In the genomic region with DNA sequence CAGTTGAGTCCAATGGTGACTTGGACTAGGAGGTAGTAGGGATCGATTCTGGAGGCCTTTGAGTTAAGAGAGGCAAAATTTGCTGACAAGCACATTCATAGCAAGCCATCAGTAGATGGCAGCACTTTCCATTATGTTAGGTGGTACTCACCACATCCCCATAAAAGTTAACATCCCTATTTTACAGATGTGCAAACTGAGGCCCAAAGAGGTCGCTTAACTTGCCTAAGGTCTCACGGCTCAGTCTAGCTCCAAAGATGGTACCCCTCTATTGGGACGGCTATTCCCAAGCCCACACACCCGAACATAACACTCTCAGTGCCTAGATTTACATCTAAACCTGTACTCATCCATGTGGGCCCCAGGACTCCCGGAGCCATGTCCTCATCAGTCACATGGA, we compare ENCODE assay signal across 8 cellular contexts. TPM values are rescaled to one million over a fixed set of nuclear protein-coding genes. Genes with fewer than 3 reads are reported as not detected.
DNase-seq lines count a peak whose midpoint lies in the region; ATAC-seq, FAIRE-seq and TF ChIP-seq lines count a peak whose summit lies in the region.

No MANE protein-coding gene starts in this region.

- TF ChIP-seq CTCF in A549 (IDR thresholded peaks at IDR 0.05) (peak; percentile 79), fibroblast of mammary gland (conservative IDR thresholded peaks at IDR 0.05; ENCODE audit: control insufficient read depth, insufficient read depth, low read depth, low read length) (peak; percentile 58)

- WGBS in A549 (ENCODE audit: missing lambda C conversion rate) = 64% methylated on average over 6 of the region's 6 CpGs

- ATAC-seq in A549 (no peak), GM21529 (IDR thresholded peaks at IDR 0.05; ENCODE audit: unreplicated experiment) (no peak), GM21360 (IDR thresholded peaks at IDR 0.05; ENCODE audit: unreplicated experiment) (no peak)

- no peak for TF ChIP-seq POLR2A in A549 (IDR thresholded peaks at IDR 0.05; ENCODE audit: low read length)

- H3K4me1 ChIP-seq in A549 = peaks cover 40% of the 10 kb centered on the region

- FAIRE-seq in A549 (lab: Jason Lieb, UNC) = no peak
- no peak for FAIRE-seq in RCC 7860 (lab: Jason Lieb, UNC)

- DNase-seq in A549 (ENCODE audit: low read depth in 1 of 2, low spot score in 1 of 2) = peak in 1 of 2 experiments; percentile 83
- peak; percentile 7 for DNase-seq in GF-D8 (lab: John Stamatoyannopoulos, UW)
- DNase-seq in RCC 7860 (ENCODE audit: low spot score) = peak; percentile 40
- peak; percentile 69 for DNase-seq in fibroblast of mammary gland (ENCODE audit: low read depth)
- no peak for DNase-seq in stimulated activated CD4-positive, alpha-beta T cell treated with anti-CD3 and anti-CD28 coated beads, Interleukin-4, amount 100 ng/mL, for 1 hour
- no peak for DNase-seq in activated CD4-positive, alpha-beta T cell treated with anti-CD3 and anti-CD28 coated beads, Interleukin-2, amount 50 U/mL, for 1 hour

- no peaks in the 10 kb centered on the region for H3K9me3 ChIP-seq in A549

- no peak overlapping the region for H3K4me2 ChIP-seq in A549

- peak; percentile 63 for TF ChIP-seq RAD21 in A549 (conservative IDR thresholded peaks at IDR 0.05 in 1 of 2, IDR thresholded peaks at IDR 0.05 in 1 of 2)

- no peak overlapping the region for H3K27ac ChIP-seq in A549

- CTCF ChIA-PET in A549 (lab: Yijun Ruan, JAX) = interaction anchor here (0.5 to 27.6 kb wide), 9 partner anchors 9 to 196 kb away, joined by 4 to 1883 read pairs (median 5); a partner anchor contains a TSS

- no peak overlapping the region for H3K4me3 ChIP-seq in A549
- H3K4me3 ChIP-seq in fibroblast of mammary gland (ENCODE audit: control insufficient read depth, low read depth, low read length) = no peak overlapping the region

- no peak for TF ChIP-seq EP300 in A549 (IDR thresholded peaks at IDR 0.05)

- POLR2A ChIA-PET in A549 (lab: Yijun Ruan, JAX) = interaction anchor here (1.8 kb wide), 1 partner anchor 22 kb away, joined by 7 read pairs; a partner anchor contains a TSS

TF ChIP-seq in A549, 52 proteins besides CTCF, POLR2A, EP300 and RAD21 (continues in another document):
- no peak for TF ChIP-seq EHMT2 (IDR thresholded peaks at IDR 0.05; ENCODE audit: low read depth)
- no peak for TF ChIP-seq ZSCAN20 (CRISPR knock-in tag; IDR thresholded peaks at IDR 0.05)
- no peak for TF ChIP-seq GATA3 (IDR thresholded peaks at IDR 0.05; ENCODE audit: borderline replicate concordance)
- 0 out of 2 replicates have a peak, but pooled peaks have one; percentile 31 for TF ChIP-seq MAZ (IDR thresholded peaks at IDR 0.05; ENCODE audit: borderline replicate concordance, low read depth, low read length)
- peak; percentile 81 for TF ChIP-seq HDAC2 (IDR thresholded peaks at IDR 0.05)
- TF ChIP-seq RCOR1 (IDR thresholded peaks at IDR 0.05; ENCODE audit: low read depth, low read length) = peak; percentile 78; the same call in 1 of the 2 replicates
- no peak for TF ChIP-seq MYC (IDR thresholded peaks at IDR 0.05; ENCODE audit: borderline replicate concordance, low read length)
- TF ChIP-seq, protein P1, sequence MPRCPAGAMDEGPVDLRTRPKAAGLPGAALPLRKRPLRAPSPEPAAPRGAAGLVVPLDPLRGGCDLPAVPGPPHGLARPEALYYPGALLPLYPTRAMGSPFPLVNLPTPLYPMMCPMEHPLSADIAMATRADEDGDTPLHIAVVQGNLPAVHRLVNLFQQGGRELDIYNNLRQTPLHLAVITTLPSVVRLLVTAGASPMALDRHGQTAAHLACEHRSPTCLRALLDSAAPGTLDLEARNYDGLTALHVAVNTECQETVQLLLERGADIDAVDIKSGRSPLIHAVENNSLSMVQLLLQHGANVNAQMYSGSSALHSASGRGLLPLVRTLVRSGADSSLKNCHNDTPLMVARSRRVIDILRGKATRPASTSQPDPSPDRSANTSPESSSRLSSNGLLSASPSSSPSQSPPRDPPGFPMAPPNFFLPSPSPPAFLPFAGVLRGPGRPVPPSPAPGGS (IDR thresholded peaks at IDR 0.05) = no peak
- TF ChIP-seq, protein P2, sequence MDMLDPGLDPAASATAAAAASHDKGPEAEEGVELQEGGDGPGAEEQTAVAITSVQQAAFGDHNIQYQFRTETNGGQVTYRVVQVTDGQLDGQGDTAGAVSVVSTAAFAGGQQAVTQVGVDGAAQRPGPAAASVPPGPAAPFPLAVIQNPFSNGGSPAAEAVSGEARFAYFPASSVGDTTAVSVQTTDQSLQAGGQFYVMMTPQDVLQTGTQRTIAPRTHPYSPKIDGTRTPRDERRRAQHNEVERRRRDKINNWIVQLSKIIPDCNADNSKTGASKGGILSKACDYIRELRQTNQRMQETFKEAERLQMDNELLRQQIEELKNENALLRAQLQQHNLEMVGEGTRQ (IDR thresholded peaks at IDR 0.05) = no peak
- TF ChIP-seq, protein P3, sequence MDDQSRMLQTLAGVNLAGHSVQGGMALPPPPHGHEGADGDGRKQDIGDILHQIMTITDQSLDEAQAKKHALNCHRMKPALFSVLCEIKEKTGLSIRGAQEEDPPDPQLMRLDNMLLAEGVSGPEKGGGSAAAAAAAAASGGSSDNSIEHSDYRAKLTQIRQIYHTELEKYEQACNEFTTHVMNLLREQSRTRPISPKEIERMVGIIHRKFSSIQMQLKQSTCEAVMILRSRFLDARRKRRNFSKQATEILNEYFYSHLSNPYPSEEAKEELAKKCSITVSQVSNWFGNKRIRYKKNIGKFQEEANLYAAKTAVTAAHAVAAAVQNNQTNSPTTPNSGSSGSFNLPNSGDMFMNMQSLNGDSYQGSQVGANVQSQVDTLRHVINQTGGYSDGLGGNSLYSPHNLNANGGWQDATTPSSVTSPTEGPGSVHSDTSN (IDR thresholded peaks at IDR 0.05) = no peak
- TF ChIP-seq, protein P4, sequence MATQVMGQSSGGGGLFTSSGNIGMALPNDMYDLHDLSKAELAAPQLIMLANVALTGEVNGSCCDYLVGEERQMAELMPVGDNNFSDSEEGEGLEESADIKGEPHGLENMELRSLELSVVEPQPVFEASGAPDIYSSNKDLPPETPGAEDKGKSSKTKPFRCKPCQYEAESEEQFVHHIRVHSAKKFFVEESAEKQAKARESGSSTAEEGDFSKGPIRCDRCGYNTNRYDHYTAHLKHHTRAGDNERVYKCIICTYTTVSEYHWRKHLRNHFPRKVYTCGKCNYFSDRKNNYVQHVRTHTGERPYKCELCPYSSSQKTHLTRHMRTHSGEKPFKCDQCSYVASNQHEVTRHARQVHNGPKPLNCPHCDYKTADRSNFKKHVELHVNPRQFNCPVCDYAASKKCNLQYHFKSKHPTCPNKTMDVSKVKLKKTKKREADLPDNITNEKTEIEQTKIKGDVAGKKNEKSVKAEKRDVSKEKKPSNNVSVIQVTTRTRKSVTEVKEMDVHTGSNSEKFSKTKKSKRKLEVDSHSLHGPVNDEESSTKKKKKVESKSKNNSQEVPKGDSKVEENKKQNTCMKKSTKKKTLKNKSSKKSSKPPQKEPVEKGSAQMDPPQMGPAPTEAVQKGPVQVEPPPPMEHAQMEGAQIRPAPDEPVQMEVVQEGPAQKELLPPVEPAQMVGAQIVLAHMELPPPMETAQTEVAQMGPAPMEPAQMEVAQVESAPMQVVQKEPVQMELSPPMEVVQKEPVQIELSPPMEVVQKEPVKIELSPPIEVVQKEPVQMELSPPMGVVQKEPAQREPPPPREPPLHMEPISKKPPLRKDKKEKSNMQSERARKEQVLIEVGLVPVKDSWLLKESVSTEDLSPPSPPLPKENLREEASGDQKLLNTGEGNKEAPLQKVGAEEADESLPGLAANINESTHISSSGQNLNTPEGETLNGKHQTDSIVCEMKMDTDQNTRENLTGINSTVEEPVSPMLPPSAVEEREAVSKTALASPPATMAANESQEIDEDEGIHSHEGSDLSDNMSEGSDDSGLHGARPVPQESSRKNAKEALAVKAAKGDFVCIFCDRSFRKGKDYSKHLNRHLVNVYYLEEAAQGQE (IDR thresholded peaks at IDR 0.05) = no peak

RNA-seq across cellular contexts. Expression of a gene that starts 21.5 kb away (rescaled TPM):
- polyA plus RNA-seq in A549 (2011; rRNA removed) = 27.9 and 48.8 TPM in 2 replicates
- polyA plus RNA-seq in A549 (2012; cell fraction: cytosol; rRNA removed) = 90.2 and 102 TPM in 2 replicates
- polyA plus RNA-seq in A549 (2012; cell fraction: nucleus; rRNA removed) = 424 and 553 TPM in 2 replicates
- polyA plus RNA-seq in A549 (2017; fragmentation: RNase III; extraction: RNeasy Plus Mini Kit Qiagen cat#74134 plus additional on column Dnase treatment) = 0.57 to 0.65 TPM (median 0.58 TPM) in 3 replicates
- polyA minus RNA-seq in A549 (2011; rRNA and poly(A)+ RNA removed) = 82.7 and 141 TPM in 2 replicates

RNA-seq across cellular contexts. Expression of a gene that starts 22.6 kb away (rescaled TPM):
- polyA plus RNA-seq in A549 (2011; rRNA removed) (81.7 and 109 TPM in 2 replicates), A549 (2017; fragmentation: RNase III; extraction: RNeasy Plus Mini Kit Qiagen cat#74134 plus additional on column Dnase treatment) (89.7 to 97.6 TPM (median 93.0 TPM) in 3 replicates)
- polyA plus RNA-seq in A549 (2012; cell fraction: cytosol; rRNA removed) = 165 and 195 TPM in 2 replicates
- polyA plus RNA-seq in A549 (2012; cell fraction: nucleus; rRNA removed) = 178 and 201 TPM in 2 replicates
- 175 and 210 TPM in 2 replicates for polyA minus RNA-seq in A549 (2011; rRNA and poly(A)+ RNA removed)

RNA-seq across cellular contexts. Expression of a gene that starts 39.9 kb away (rescaled TPM):
- polyA plus RNA-seq in A549 (2011; rRNA removed) (11.7 and 15.1 TPM in 2 replicates), A549 (2017; fragmentation: RNase III; extraction: RNeasy Plus Mini Kit Qiagen cat#74134 plus additional on column Dnase treatment) (28.2 to 34.0 TPM (median 31.2 TPM) in 3 replicates)
- 22.5 and 22.8 TPM in 2 replicates for polyA plus RNA-seq in A549 (2012; cell fraction: cytosol; rRNA removed)
- polyA plus RNA-seq in A549 (2012; cell fraction: nucleus; rRNA removed) = 17.7 and 21.5 TPM in 2 replicates
- 7.0 and 9.0 TPM in 2 replicates for polyA minus RNA-seq in A549 (2011; rRNA and poly(A)+ RNA removed)

RNA-seq across cellular contexts. Expression of a gene that starts 41.4 kb away (rescaled TPM):
- 3.2 and 5.7 TPM in 2 replicates for polyA plus RNA-seq in A549 (2011; rRNA removed)
- 12.6 and 19.2 TPM in 2 replicates for polyA plus RNA-seq in A549 (2012; cell fraction: cytosol; rRNA removed)
- polyA plus RNA-seq in A549 (2012; cell fraction: nucleus; rRNA removed) = 33.8 and 53.7 TPM in 2 replicates
- 18.9 to 23.2 TPM (median 20.9 TPM) in 3 replicates for polyA plus RNA-seq in A549 (2017; fragmentation: RNase III; extraction: RNeasy Plus Mini Kit Qiagen cat#74134 plus additional on column Dnase treatment)
- 5.7 and 7.2 TPM in 2 replicates for polyA minus RNA-seq in A549 (2011; rRNA and poly(A)+ RNA removed)

RNA-seq across cellular contexts. Expression of a gene that starts 50.6 kb away (rescaled TPM):
- polyA plus RNA-seq in A549 (2011; rRNA removed) (4.7 and 5.3 TPM in 2 replicates), A549 (2017; fragmentation: RNase III; extraction: RNeasy Plus Mini Kit Qiagen cat#74134 plus additional on column Dnase treatment) (6.3 to 9.0 TPM (median 8.1 TPM) in 3 replicates)
- polyA plus RNA-seq in A549 (2012; cell fraction: cytosol; rRNA removed) = 4.7 and 7.4 TPM in 2 replicates
- 5.4 and 5.8 TPM in 2 replicates for polyA plus RNA-seq in A549 (2012; cell fraction: nucleus; rRNA removed)
- polyA minus RNA-seq in A549 (2011; rRNA and poly(A)+ RNA removed) = 6.7 and 10.8 TPM in 2 replicates

Comparison
In these comparisons a context has a peak if more than half of its experiments do, and no peak if none do; other contexts are left out.
1. DNase-seq: peak in GF-D8 (single experiment), RCC 7860 (single experiment) and fibroblast of mammary gland (single experiment); none in stimulated activated CD4-positive, alpha-beta T cell treated with anti-CD3 and anti-CD28 coated beads, Interleukin-4, amount 100 ng/mL, for 1 hour (single experiment) and activated CD4-positive, alpha-beta T cell treated with anti-CD3 and anti-CD28 coated beads, Interleukin-2, amount 50 U/mL, for 1 hour (single experiment).